1 cellular context compared by ENCODE assay signal in genomic region chr2:160384791-160385190, GRCh38.
TF ChIP-seq lines count a peak whose summit lies in the region.

No MANE protein-coding gene starts in this region.

TF ChIP-seq in IMR-90, 13 proteins besides CTCF, POLR2A, EP300 and RAD21:
- TF ChIP-seq NFE2L2 (IDR thresholded peaks at IDR 0.05; ENCODE audit: low read depth, low read length): no peak
- TF ChIP-seq MAZ (IDR thresholded peaks at IDR 0.05; ENCODE audit: borderline replicate concordance, low read depth, low read length): no peak
- TF ChIP-seq ELK1 (IDR thresholded peaks at IDR 0.05; ENCODE audit: borderline replicate concordance, low read depth, low read length): no peak
- no peak for TF ChIP-seq FOS (IDR thresholded peaks at IDR 0.05; ENCODE audit: low read depth, low read length)
